Comparison of ENCODE assay signal across 32 cellular contexts in genomic region chr14:101772770-101773169, GRCh38. TPM values are rescaled to one million over a fixed set of nuclear protein-coding genes. Genes with fewer than 3 reads are reported as not detected.
DNase-seq lines count a peak whose midpoint lies in the region; ATAC-seq lines count a peak whose summit lies in the region.
"Had no signal": no experiment of that assay in that cellular context is flagged by ENCODE, and none has a peak within 500 bp of the region (broad histone marks: within the 10 kb centered on the region; RNA-seq: fewer than 3 reads in every experiment).

No MANE protein-coding gene starts in this region.

- no peak overlapping the region for H3K14ac ChIP-seq in mesenchymal stem cell (ENCODE audit: low read length in 2 of 2)

- H4K91ac ChIP-seq in mesenchymal stem cell (ENCODE audit: low read length): no peak overlapping the region

- H3K4me3 ChIP-seq in mesenchymal stem cell (ENCODE audit: insufficient read depth in 1 of 2, low read depth in 1 of 2, low read length in 2 of 2): no peak overlapping the region
- H3K4me3 ChIP-seq in effector memory CD4-positive, alpha-beta T cell (ENCODE audit: insufficient read depth, low read depth, low read length, poor library complexity, severe bottlenecking): no peak overlapping the region
- H3K4me3 ChIP-seq: ascending aorta, esophagus muscularis mucosa had no signal

- no peak overlapping the region for H4K8ac ChIP-seq in mesenchymal stem cell (ENCODE audit: low read length)

- no peak for ATAC-seq in activated T-helper 17 cell treated with anti-CD3 and anti-CD28 coated beads, Interleukin-2, amount 50 U/mL, for 72 hours (replicated peaks)
- no peak for ATAC-seq in HG02884 (IDR thresholded peaks at IDR 0.05; ENCODE audit: unreplicated experiment)
- ATAC-seq: stimulated activated naive CD8-positive, alpha-beta T cell treated with anti-CD3 and anti-CD28 coated beads, Interleukin-15, amount 100 ng/mL, for 72 hours had no signal

- H3K23ac ChIP-seq in mesenchymal stem cell (ENCODE audit: low read length in 2 of 2): no peak overlapping the region

- peaks cover 11% of the 10 kb centered on the region for H3K4me1 Mint-ChIP-seq in activated T-helper 17 cell treated with anti-CD3 and anti-CD28 coated beads, Interleukin-2, amount 50 U/mL, for 72 hours

- H2AK5ac ChIP-seq in mesenchymal stem cell (ENCODE audit: low read length, severe bottlenecking): no peak overlapping the region

- H3K36me3 ChIP-seq in mesenchymal stem cell (ENCODE audit: control insufficient read depth in 1 of 2, insufficient read depth in 2 of 2, low read depth in 1 of 2, low read length in 2 of 2): peaks cover 0 to 2% of the 10 kb centered on the region in 2 experiments
- H3K36me3 ChIP-seq in effector memory CD4-positive, alpha-beta T cell (ENCODE audit: control insufficient read depth, insufficient read depth, low read length): no peaks in the 10 kb centered on the region

- DNase-seq in NCI-H2171 treated with DMSO at 0.1 percent for 48 hours (lab: John Stamatoyannopoulos, UW): peak; percentile 50
- DNase-seq in NCI-H2171 (lab: John Stamatoyannopoulos, UW): no peak
- peak; percentile 54 for DNase-seq in HT1080 (ENCODE audit: low read depth)
- DNase-seq in mesenchymal stem cell: no peak
- DNase-seq in effector memory CD4-positive, alpha-beta T cell: no peak
- DNase-seq in substantia nigra (lab: John Stamatoyannopoulos, UW): no peak
- DNase-seq: 8988T; activated CD4-positive, alpha-beta T cell treated with anti-CD3 and anti-CD28 coated beads for 4 hours; AML-193; effector CD8-positive, alpha-beta T cell; GDM1; Kasumi-1; kidney glomerular epithelial cell; mesendoderm; naive B cell; NCI-H1048; NCI-H2029; NCI-H345; NCI-H82; occipital lobe; OCI-M1; SHP77 treated with DMSO at 0.1 percent for 48 hours; stimulated activated CD4-positive, alpha-beta T cell treated with anti-CD3 and anti-CD28 coated beads, Interleukin-12 subunit alpha, Interleukin-12 subunit beta, amount 100 ng/mL, for 4 hours; stimulated activated naive CD8-positive, alpha-beta T cell treated with anti-CD3 and anti-CD28 coated beads, Interleukin-15, amount 100 ng/mL, for 72 hours; trophoblast cell had no signal

- H3K9ac ChIP-seq in mesenchymal stem cell (ENCODE audit: low read length): no peak overlapping the region

- H3K4me2 ChIP-seq in mesenchymal stem cell (ENCODE audit: low read length, poor library complexity, severe bottlenecking): peak overlapping the region; percentile 14

- H3K4me1 ChIP-seq in mesenchymal stem cell (ENCODE audit: control insufficient read depth, insufficient read depth, low read depth, low read length): peaks cover 7% of the 10 kb centered on the region
- H3K4me1 ChIP-seq in effector memory CD4-positive, alpha-beta T cell (ENCODE audit: control insufficient read depth, insufficient read depth, low read length, poor library complexity, severe bottlenecking): no peaks in the 10 kb centered on the region
- H3K4me1 ChIP-seq: ascending aorta had no signal

- no peak overlapping the region for H3K18ac ChIP-seq in mesenchymal stem cell (ENCODE audit: low read depth in 1 of 2, low read length in 2 of 2)

- H2BK5ac ChIP-seq in mesenchymal stem cell (ENCODE audit: low read depth, low read length, poor library complexity, severe bottlenecking): no peak overlapping the region

- H3K27ac ChIP-seq in mesenchymal stem cell (ENCODE audit: low read length, poor library complexity, severe bottlenecking) (no peak overlapping the region), substantia nigra (ENCODE audit: low read depth, low read length, poor library complexity, severe bottlenecking) (no peak overlapping the region)
- H3K27ac ChIP-seq in effector memory CD4-positive, alpha-beta T cell (ENCODE audit: insufficient read depth, low read length, poor library complexity, severe bottlenecking): no peak overlapping the region
- H3K27ac ChIP-seq: ascending aorta, esophagus muscularis mucosa had no signal

- H2AFZ ChIP-seq in mesenchymal stem cell (ENCODE audit: low read depth, low read length): no peak overlapping the region

- no peak overlapping the region for H2BK120ac ChIP-seq in mesenchymal stem cell (ENCODE audit: low read depth, low read length)

- H3K9me3 Mint-ChIP-seq in activated T-helper 17 cell treated with anti-CD3 and anti-CD28 coated beads, Interleukin-2, amount 50 U/mL, for 72 hours: no peaks in the 10 kb centered on the region
- H3K9me3 Mint-ChIP-seq: activated T-helper 1 cell treated with anti-CD3 and anti-CD28 coated beads, Interleukin-12 subunit alpha, Interleukin-12 subunit beta, Interleukin-2, Interleukin-4 antibody, amounts not matched to agents 30 ng/mL and 10 ng/mL and 1 ng/mL, durations not matched to agents 14 hours and 24 hours and 36 hours; stimulated activated naive CD8-positive, alpha-beta T cell treated with anti-CD3 and anti-CD28 coated beads, Interleukin-15, amount 100 ng/mL, for 72 hours; T-helper 1 cell treated with Interleukin-12 subunit alpha and Interleukin-12 subunit beta and Interleukin-4 antibody, amounts not matched to agents 30 μg/mL and 1 μg/mL, for 36 hours had no signal

- peaks cover 22% of the 10 kb centered on the region for H3K79me1 ChIP-seq in mesenchymal stem cell (replicated peaks; ENCODE audit: low read length, poor library complexity, severe bottlenecking)

- no peaks in the 10 kb centered on the region for H3K27me3 ChIP-seq in mesenchymal stem cell (ENCODE audit: control insufficient read depth in 1 of 2, insufficient read depth in 1 of 2, low read length in 2 of 2)
- H3K27me3 ChIP-seq in effector memory CD4-positive, alpha-beta T cell (replicated peaks; ENCODE audit: control insufficient read depth, insufficient read depth, low read length, poor library complexity, severe bottlenecking): no peaks in the 10 kb centered on the region
- H3K27me3 ChIP-seq: ascending aorta, esophagus muscularis mucosa had no signal

- H3K9me3 ChIP-seq in mesenchymal stem cell (ENCODE audit: control insufficient read depth, low read length): no peaks in the 10 kb centered on the region
- no peaks in the 10 kb centered on the region for H3K9me3 ChIP-seq in effector memory CD4-positive, alpha-beta T cell (ENCODE audit: control insufficient read depth, low read length)
- H3K9me3 ChIP-seq: ascending aorta, esophagus muscularis mucosa had no signal

- WGBS in mesenchymal stem cell: 81% methylated on average over 8 of the region's 8 CpGs

- H2BK12ac ChIP-seq in mesenchymal stem cell (ENCODE audit: low read length in 2 of 2): no peak overlapping the region

- H3K4ac ChIP-seq in mesenchymal stem cell (ENCODE audit: low read depth in 1 of 2, low read length in 2 of 2): no peak overlapping the region

- peak overlapping the region; percentile 61 for H3K27ac Mint-ChIP-seq in activated T-helper 17 cell treated with anti-CD3 and anti-CD28 coated beads, Interleukin-2, amount 50 U/mL, for 72 hours
- H3K27ac Mint-ChIP-seq: activated naive CD8-positive, alpha-beta T cell; activated T-helper 1 cell treated with anti-CD3 and anti-CD28 coated beads, Interleukin-12 subunit alpha, Interleukin-12 subunit beta, Interleukin-2, Interleukin-4 antibody, amounts not matched to agents 30 ng/mL and 10 ng/mL and 1 ng/mL, durations not matched to agents 14 hours and 24 hours and 36 hours; stimulated activated naive CD8-positive, alpha-beta T cell treated with anti-CD3 and anti-CD28 coated beads, Interleukin-15, amount 100 ng/mL, for 72 hours; T-helper 1 cell treated with Interleukin-12 subunit alpha and Interleukin-12 subunit beta and Interleukin-4 antibody, amounts not matched to agents 30 μg/mL and 1 μg/mL, for 36 hours had no signal

- H3K4me3 Mint-ChIP-seq in activated T-helper 17 cell treated with anti-CD3 and anti-CD28 coated beads, Interleukin-2, amount 50 U/mL, for 72 hours: no peak overlapping the region
- H3K4me3 Mint-ChIP-seq: activated naive CD8-positive, alpha-beta T cell; activated T-helper 1 cell treated with anti-CD3 and anti-CD28 coated beads, Interleukin-12 subunit alpha, Interleukin-12 subunit beta, Interleukin-2, Interleukin-4 antibody, amounts not matched to agents 30 ng/mL and 10 ng/mL and 1 ng/mL, durations not matched to agents 14 hours and 24 hours and 36 hours; stimulated activated naive CD8-positive, alpha-beta T cell treated with anti-CD3 and anti-CD28 coated beads, Interleukin-15, amount 100 ng/mL, for 72 hours; T-helper 1 cell treated with Interleukin-12 subunit alpha and Interleukin-12 subunit beta and Interleukin-4 antibody, amounts not matched to agents 30 μg/mL and 1 μg/mL, for 36 hours had no signal

- H3K27me3 Mint-ChIP-seq in activated T-helper 17 cell treated with anti-CD3 and anti-CD28 coated beads, Interleukin-2, amount 50 U/mL, for 72 hours: no peaks in the 10 kb centered on the region
- H3K27me3 Mint-ChIP-seq: activated naive CD8-positive, alpha-beta T cell; naive B cell; stimulated activated naive CD8-positive, alpha-beta T cell treated with anti-CD3 and anti-CD28 coated beads, Interleukin-15, amount 100 ng/mL, for 72 hours had no signal

- H3K36me3 Mint-ChIP-seq in activated T-helper 17 cell treated with anti-CD3 and anti-CD28 coated beads, Interleukin-2, amount 50 U/mL, for 72 hours (ENCODE audit: low read depth): peaks cover 10% of the 10 kb centered on the region
- H3K36me3 Mint-ChIP-seq: activated naive CD8-positive, alpha-beta T cell; naive B cell had no signal

- H2BK15ac ChIP-seq in mesenchymal stem cell (ENCODE audit: low read depth, poor library complexity, severe bottlenecking): no peak overlapping the region

RNA-seq across cellular contexts. Expression of gene PPP2R5C, which starts 11.3 kb away (rescaled TPM):
- total RNA-seq in HT1080 (2014; rRNA removed; shearing (Covaris generic)): 89.3 and 93.2 TPM in 2 replicates
- polyA plus RNA-seq in HT1080 (2015; cell fraction: cytosol; rRNA removed): 109 and 133 TPM in 2 replicates
- 81.7 and 92.3 TPM in 2 replicates for polyA plus RNA-seq in HT1080 (2015; cell fraction: nucleus; rRNA removed)
- 100 to 1,000 TPM; 232 to 283 TPM for total RNA-seq in activated T-helper 17 cell treated with anti-CD3 and anti-CD28 coated beads, Interleukin-2, amount 50 U/mL, for 72 hours
- 131 TPM for polyA plus RNA-seq in mesenchymal stem cell (2013, experiment 1 of 2)
- 141 TPM for polyA plus RNA-seq in mesenchymal stem cell (2013, experiment 2 of 2)

Comparison
In these comparisons a context has a peak if more than half of its experiments do, and no peak if none do; other contexts are left out.
1. DNase-seq: peak in NCI-H2171 treated with DMSO at 0.1 percent for 48 hours (single experiment) and HT1080 (single experiment); none in NCI-H2171 (single experiment), mesenchymal stem cell (single experiment), effector memory CD4-positive, alpha-beta T cell (0 of 3) and substantia nigra (0 of 49).